In the genomic region with DNA sequence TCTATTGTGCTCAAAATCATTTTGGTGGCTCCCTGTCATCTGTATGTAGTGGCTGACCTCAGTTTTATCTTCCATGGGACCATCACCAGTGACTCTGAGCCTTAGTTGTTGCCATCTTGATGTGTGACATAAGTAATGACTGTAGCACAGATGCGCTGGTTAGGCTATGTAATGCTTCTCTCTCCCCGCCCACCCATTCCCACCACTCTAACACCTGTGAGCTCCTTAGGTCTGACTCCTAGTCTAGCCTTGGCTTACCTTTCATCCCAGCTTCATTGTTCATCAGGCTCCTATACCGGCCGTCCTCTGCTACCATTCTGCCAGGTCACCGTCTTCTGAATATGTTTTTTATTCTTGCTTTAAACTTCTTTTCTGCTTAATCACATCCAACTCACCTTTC, we compare ENCODE assay signal across 1 cellular context.
TF ChIP-seq lines count a peak whose summit lies in the region.

No MANE protein-coding gene starts in this region.

TF ChIP-seq in WTC11, 78 proteins besides CTCF, POLR2A, EP300 and RAD21 (continued from another document):
- TF ChIP-seq, protein P1, sequence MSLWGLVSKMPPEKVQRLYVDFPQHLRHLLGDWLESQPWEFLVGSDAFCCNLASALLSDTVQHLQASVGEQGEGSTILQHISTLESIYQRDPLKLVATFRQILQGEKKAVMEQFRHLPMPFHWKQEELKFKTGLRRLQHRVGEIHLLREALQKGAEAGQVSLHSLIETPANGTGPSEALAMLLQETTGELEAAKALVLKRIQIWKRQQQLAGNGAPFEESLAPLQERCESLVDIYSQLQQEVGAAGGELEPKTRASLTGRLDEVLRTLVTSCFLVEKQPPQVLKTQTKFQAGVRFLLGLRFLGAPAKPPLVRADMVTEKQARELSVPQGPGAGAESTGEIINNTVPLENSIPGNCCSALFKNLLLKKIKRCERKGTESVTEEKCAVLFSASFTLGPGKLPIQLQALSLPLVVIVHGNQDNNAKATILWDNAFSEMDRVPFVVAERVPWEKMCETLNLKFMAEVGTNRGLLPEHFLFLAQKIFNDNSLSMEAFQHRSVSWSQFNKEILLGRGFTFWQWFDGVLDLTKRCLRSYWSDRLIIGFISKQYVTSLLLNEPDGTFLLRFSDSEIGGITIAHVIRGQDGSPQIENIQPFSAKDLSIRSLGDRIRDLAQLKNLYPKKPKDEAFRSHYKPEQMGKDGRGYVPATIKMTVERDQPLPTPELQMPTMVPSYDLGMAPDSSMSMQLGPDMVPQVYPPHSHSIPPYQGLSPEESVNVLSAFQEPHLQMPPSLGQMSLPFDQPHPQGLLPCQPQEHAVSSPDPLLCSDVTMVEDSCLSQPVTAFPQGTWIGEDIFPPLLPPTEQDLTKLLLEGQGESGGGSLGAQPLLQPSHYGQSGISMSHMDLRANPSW (CRISPR knock-in tag; conservative IDR thresholded peaks at IDR 0.05; ENCODE audit: low read depth) = no peak
- TF ChIP-seq, protein P2, sequence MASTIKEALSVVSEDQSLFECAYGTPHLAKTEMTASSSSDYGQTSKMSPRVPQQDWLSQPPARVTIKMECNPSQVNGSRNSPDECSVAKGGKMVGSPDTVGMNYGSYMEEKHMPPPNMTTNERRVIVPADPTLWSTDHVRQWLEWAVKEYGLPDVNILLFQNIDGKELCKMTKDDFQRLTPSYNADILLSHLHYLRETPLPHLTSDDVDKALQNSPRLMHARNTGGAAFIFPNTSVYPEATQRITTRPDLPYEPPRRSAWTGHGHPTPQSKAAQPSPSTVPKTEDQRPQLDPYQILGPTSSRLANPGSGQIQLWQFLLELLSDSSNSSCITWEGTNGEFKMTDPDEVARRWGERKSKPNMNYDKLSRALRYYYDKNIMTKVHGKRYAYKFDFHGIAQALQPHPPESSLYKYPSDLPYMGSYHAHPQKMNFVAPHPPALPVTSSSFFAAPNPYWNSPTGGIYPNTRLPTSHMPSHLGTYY (CRISPR knock-in tag; IDR thresholded peaks at IDR 0.05) = no peak
- no peak for TF ChIP-seq NR1H2 (CRISPR knock-in tag; IDR thresholded peaks at IDR 0.05)
- TF ChIP-seq TP53 (CRISPR knock-in tag; IDR thresholded peaks at IDR 0.05) = no peak
- no peak for TF ChIP-seq MXD4 (CRISPR knock-in tag; IDR thresholded peaks at IDR 0.05; ENCODE audit: borderline replicate concordance)
- TF ChIP-seq, protein P3, sequence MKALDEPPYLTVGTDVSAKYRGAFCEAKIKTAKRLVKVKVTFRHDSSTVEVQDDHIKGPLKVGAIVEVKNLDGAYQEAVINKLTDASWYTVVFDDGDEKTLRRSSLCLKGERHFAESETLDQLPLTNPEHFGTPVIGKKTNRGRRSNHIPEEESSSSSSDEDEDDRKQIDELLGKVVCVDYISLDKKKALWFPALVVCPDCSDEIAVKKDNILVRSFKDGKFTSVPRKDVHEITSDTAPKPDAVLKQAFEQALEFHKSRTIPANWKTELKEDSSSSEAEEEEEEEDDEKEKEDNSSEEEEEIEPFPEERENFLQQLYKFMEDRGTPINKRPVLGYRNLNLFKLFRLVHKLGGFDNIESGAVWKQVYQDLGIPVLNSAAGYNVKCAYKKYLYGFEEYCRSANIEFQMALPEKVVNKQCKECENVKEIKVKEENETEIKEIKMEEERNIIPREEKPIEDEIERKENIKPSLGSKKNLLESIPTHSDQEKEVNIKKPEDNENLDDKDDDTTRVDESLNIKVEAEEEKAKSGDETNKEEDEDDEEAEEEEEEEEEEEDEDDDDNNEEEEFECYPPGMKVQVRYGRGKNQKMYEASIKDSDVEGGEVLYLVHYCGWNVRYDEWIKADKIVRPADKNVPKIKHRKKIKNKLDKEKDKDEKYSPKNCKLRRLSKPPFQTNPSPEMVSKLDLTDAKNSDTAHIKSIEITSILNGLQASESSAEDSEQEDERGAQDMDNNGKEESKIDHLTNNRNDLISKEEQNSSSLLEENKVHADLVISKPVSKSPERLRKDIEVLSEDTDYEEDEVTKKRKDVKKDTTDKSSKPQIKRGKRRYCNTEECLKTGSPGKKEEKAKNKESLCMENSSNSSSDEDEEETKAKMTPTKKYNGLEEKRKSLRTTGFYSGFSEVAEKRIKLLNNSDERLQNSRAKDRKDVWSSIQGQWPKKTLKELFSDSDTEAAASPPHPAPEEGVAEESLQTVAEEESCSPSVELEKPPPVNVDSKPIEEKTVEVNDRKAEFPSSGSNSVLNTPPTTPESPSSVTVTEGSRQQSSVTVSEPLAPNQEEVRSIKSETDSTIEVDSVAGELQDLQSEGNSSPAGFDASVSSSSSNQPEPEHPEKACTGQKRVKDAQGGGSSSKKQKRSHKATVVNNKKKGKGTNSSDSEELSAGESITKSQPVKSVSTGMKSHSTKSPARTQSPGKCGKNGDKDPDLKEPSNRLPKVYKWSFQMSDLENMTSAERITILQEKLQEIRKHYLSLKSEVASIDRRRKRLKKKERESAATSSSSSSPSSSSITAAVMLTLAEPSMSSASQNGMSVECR (CRISPR knock-in tag; IDR thresholded peaks at IDR 0.05; ENCODE audit: borderline replicate concordance) = no peak
- no peak for TF ChIP-seq NFYB (CRISPR knock-in tag; conservative IDR thresholded peaks at IDR 0.05; ENCODE audit: low read depth)
- TF ChIP-seq, protein P4, sequence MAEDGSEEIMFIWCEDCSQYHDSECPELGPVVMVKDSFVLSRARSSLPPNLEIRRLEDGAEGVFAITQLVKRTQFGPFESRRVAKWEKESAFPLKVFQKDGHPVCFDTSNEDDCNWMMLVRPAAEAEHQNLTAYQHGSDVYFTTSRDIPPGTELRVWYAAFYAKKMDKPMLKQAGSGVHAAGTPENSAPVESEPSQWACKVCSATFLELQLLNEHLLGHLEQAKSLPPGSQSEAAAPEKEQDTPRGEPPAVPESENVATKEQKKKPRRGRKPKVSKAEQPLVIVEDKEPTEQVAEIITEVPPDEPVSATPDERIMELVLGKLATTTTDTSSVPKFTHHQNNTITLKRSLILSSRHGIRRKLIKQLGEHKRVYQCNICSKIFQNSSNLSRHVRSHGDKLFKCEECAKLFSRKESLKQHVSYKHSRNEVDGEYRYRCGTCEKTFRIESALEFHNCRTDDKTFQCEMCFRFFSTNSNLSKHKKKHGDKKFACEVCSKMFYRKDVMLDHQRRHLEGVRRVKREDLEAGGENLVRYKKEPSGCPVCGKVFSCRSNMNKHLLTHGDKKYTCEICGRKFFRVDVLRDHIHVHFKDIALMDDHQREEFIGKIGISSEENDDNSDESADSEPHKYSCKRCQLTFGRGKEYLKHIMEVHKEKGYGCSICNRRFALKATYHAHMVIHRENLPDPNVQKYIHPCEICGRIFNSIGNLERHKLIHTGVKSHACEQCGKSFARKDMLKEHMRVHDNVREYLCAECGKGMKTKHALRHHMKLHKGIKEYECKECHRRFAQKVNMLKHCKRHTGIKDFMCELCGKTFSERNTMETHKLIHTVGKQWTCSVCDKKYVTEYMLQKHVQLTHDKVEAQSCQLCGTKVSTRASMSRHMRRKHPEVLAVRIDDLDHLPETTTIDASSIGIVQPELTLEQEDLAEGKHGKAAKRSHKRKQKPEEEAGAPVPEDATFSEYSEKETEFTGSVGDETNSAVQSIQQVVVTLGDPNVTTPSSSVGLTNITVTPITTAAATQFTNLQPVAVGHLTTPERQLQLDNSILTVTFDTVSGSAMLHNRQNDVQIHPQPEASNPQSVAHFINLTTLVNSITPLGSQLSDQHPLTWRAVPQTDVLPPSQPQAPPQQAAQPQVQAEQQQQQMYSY (CRISPR knock-in tag; IDR thresholded peaks at IDR 0.05) = no peak
- TF ChIP-seq ZNF138 (CRISPR knock-in tag; conservative IDR thresholded peaks at IDR 0.05) = no peak
- TF ChIP-seq RELA (CRISPR knock-in tag; IDR thresholded peaks at IDR 0.05; ENCODE audit: borderline replicate concordance) = no peak
- TF ChIP-seq, protein P5, sequence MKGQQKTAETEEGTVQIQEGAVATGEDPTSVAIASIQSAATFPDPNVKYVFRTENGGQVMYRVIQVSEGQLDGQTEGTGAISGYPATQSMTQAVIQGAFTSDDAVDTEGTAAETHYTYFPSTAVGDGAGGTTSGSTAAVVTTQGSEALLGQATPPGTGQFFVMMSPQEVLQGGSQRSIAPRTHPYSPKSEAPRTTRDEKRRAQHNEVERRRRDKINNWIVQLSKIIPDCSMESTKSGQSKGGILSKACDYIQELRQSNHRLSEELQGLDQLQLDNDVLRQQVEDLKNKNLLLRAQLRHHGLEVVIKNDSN (CRISPR knock-in tag; IDR thresholded peaks at IDR 0.05) = no peak
- TF ChIP-seq, protein P6, sequence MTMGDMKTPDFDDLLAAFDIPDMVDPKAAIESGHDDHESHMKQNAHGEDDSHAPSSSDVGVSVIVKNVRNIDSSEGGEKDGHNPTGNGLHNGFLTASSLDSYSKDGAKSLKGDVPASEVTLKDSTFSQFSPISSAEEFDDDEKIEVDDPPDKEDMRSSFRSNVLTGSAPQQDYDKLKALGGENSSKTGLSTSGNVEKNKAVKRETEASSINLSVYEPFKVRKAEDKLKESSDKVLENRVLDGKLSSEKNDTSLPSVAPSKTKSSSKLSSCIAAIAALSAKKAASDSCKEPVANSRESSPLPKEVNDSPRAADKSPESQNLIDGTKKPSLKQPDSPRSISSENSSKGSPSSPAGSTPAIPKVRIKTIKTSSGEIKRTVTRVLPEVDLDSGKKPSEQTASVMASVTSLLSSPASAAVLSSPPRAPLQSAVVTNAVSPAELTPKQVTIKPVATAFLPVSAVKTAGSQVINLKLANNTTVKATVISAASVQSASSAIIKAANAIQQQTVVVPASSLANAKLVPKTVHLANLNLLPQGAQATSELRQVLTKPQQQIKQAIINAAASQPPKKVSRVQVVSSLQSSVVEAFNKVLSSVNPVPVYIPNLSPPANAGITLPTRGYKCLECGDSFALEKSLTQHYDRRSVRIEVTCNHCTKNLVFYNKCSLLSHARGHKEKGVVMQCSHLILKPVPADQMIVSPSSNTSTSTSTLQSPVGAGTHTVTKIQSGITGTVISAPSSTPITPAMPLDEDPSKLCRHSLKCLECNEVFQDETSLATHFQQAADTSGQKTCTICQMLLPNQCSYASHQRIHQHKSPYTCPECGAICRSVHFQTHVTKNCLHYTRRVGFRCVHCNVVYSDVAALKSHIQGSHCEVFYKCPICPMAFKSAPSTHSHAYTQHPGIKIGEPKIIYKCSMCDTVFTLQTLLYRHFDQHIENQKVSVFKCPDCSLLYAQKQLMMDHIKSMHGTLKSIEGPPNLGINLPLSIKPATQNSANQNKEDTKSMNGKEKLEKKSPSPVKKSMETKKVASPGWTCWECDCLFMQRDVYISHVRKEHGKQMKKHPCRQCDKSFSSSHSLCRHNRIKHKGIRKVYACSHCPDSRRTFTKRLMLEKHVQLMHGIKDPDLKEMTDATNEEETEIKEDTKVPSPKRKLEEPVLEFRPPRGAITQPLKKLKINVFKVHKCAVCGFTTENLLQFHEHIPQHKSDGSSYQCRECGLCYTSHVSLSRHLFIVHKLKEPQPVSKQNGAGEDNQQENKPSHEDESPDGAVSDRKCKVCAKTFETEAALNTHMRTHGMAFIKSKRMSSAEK (CRISPR knock-in tag; IDR thresholded peaks at IDR 0.05; ENCODE audit: borderline replicate concordance) = no peak
- TF ChIP-seq MYBL2 (CRISPR knock-in tag; IDR thresholded peaks at IDR 0.05) = no peak
- TF ChIP-seq, protein P7, sequence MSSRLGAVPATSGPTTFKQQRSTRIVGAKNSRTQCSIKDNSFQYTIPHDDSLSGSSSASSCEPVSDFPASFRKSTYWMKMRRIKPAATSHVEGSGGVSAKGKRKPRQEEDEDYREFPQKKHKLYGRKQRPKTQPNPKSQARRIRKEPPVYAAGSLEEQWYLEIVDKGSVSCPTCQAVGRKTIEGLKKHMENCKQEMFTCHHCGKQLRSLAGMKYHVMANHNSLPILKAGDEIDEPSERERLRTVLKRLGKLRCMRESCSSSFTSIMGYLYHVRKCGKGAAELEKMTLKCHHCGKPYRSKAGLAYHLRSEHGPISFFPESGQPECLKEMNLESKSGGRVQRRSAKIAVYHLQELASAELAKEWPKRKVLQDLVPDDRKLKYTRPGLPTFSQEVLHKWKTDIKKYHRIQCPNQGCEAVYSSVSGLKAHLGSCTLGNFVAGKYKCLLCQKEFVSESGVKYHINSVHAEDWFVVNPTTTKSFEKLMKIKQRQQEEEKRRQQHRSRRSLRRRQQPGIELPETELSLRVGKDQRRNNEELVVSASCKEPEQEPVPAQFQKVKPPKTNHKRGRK (CRISPR knock-in tag; IDR thresholded peaks at IDR 0.05; ENCODE audit: borderline replicate concordance) = no peak
- TF ChIP-seq, protein P8, sequence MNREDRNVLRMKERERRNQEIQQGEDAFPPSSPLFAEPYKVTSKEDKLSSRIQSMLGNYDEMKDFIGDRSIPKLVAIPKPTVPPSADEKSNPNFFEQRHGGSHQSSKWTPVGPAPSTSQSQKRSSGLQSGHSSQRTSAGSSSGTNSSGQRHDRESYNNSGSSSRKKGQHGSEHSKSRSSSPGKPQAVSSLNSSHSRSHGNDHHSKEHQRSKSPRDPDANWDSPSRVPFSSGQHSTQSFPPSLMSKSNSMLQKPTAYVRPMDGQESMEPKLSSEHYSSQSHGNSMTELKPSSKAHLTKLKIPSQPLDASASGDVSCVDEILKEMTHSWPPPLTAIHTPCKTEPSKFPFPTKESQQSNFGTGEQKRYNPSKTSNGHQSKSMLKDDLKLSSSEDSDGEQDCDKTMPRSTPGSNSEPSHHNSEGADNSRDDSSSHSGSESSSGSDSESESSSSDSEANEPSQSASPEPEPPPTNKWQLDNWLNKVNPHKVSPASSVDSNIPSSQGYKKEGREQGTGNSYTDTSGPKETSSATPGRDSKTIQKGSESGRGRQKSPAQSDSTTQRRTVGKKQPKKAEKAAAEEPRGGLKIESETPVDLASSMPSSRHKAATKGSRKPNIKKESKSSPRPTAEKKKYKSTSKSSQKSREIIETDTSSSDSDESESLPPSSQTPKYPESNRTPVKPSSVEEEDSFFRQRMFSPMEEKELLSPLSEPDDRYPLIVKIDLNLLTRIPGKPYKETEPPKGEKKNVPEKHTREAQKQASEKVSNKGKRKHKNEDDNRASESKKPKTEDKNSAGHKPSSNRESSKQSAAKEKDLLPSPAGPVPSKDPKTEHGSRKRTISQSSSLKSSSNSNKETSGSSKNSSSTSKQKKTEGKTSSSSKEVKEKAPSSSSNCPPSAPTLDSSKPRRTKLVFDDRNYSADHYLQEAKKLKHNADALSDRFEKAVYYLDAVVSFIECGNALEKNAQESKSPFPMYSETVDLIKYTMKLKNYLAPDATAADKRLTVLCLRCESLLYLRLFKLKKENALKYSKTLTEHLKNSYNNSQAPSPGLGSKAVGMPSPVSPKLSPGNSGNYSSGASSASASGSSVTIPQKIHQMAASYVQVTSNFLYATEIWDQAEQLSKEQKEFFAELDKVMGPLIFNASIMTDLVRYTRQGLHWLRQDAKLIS (CRISPR knock-in tag; IDR thresholded peaks at IDR 0.05; ENCODE audit: borderline replicate concordance) = no peak
- TF ChIP-seq ZNF317 (CRISPR knock-in tag; IDR thresholded peaks at IDR 0.05; ENCODE audit: borderline replicate concordance, low read depth) = no peak
